1 cellular context compared by ENCODE assay signal in the genomic region with DNA sequence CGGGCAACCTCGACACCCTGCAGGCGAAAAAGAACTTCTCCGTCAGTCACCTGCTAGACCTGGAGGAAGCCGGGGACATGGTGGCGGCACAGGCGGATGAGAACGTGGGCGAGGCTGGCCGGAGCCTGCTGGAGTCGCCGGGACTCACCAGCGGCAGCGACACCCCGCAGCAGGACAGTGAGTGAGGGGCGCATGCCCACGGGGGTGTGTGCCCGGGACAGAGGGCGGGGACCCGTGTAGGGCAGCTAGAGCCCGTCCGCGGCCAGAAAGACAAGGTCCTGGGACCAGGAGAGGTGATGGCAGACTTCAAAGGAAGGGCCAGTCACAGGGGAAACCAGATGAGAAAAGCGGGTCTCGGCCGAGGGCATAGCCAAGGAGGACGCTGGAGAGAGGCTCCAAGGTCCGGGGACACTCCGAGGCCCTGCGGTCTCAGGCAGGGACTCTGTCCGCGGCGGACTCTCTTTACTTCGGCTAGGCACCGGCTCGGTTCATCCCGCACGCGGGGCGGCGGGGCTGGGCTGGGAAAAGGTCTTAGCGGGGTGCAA.
TF ChIP-seq lines count a peak whose summit lies in the region.

No MANE protein-coding gene starts in this region.

TF ChIP-seq in K562, 482 proteins besides CTCF, POLR2A, EP300 and RAD21 (continued from another document):
- TF ChIP-seq CEBPZ (IDR thresholded peaks at IDR 0.05; ENCODE audit: borderline replicate concordance, low read depth, low read length) (no peak), ATF1 (CRISPR knock-in tag; IDR thresholded peaks at IDR 0.05) (no peak), ATF1 (tag; IDR thresholded peaks at IDR 0.05) (no peak), TCF15 (CRISPR knock-in tag; IDR thresholded peaks at IDR 0.05) (no peak), ZNF696 (CRISPR knock-in tag; conservative IDR thresholded peaks at IDR 0.05) (no peak), ZNF583 (CRISPR knock-in tag; IDR thresholded peaks at IDR 0.05) (no peak), ZNF280A (IDR thresholded peaks at IDR 0.05; ENCODE audit: low read depth, partially characterized antibody) (no peak)
- TF ChIP-seq, protein P1, sequence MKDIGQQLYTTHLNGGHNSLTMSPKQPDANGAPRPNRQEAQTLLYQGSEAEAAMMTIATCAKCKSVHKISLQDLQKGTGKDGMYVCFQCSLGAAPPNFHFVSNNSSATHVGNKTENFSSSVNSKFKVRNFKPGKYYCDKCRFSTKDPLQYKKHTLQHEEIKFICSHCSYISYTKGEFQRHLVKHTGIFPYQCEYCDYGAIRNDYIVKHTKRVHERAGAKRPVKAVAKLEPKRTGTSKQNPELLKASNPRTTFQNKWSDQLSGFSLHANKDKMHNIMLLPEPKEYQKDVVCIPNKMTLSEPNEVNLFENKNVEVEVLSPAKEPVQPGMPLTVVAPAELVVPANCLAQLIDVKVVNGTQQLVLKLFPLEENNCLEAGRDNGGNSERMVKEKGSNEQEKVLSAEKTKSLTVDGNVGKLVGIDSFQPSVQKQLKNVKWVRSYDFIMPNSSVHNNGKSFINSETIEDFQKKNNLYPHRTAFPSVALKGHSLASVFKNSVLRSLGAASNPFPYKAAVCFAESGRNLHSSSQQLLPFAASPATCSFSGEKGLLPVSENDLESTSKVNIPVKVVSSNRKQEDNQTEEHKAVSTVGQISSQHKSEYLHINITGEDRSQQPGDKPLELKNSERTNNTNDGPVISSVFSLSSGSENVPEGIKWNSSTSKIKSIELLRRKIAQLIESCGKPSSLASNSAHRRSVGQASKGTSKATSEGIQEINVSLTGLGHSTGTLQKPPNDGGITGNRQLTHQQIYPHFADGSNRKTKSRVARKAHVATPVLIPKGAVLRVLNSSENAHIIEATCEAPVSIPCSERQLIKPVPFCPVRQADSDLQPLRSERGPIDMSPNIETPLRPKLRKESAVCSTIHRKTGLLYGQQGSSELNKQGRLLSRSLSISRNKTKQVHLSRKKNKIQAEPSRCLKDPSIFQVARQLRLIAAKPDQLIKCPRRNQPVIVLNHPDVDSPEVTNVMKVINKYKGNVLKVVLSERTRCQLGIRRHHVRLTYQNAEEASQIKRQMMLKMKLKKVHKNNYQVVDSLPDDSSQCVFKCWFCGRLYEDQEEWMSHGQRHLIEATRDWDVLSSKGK (CRISPR knock-in tag; IDR thresholded peaks at IDR 0.05) = no peak
